ENCODE assay signal across 2 cellular contexts in the genomic region with DNA sequence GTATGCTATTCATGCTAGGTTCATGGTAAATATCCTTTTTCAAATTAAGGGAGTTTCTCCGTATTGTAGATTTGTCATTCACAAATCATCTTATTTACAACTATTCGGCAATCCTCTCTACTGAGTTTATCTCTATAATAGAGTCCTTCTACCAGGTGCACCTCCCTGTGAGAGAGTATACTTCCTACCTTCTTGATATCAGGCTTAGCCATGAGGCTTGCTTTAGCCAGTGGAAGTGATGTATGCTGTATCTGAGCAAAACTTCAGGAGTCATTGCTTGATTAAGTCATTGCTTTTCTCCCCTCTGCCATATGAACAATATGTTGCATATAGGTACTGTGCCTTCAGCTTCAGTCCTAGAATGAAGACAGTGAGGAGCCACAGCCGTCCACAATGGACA.
TF ChIP-seq lines count a peak whose summit lies in the region.

No MANE protein-coding gene starts in this region.

TF ChIP-seq in GM12891, 5 proteins besides CTCF, POLR2A, EP300 and RAD21 (continued from another document):
- no peak for TF ChIP-seq TAF1 (IDR thresholded peaks at IDR 0.05; ENCODE audit: low read depth, low read length)
- TF ChIP-seq SPI1 (IDR thresholded peaks at IDR 0.05; ENCODE audit: low read depth, low read length) = no peak
- TF ChIP-seq POU2F2 (IDR thresholded peaks at IDR 0.05; ENCODE audit: low read depth, low read length) = no peak
TF ChIP-seq in GM12891: peak in this region for 0.

TF ChIP-seq in WTC11, 78 proteins besides CTCF, POLR2A, EP300 and RAD21 (continued from another document):
- TF ChIP-seq, protein P1, sequence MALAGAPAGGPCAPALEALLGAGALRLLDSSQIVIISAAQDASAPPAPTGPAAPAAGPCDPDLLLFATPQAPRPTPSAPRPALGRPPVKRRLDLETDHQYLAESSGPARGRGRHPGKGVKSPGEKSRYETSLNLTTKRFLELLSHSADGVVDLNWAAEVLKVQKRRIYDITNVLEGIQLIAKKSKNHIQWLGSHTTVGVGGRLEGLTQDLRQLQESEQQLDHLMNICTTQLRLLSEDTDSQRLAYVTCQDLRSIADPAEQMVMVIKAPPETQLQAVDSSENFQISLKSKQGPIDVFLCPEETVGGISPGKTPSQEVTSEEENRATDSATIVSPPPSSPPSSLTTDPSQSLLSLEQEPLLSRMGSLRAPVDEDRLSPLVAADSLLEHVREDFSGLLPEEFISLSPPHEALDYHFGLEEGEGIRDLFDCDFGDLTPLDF (CRISPR knock-in tag; IDR thresholded peaks at IDR 0.05) = no peak
